ENCODE assay signal across 19 cellular contexts in genomic region chr3:25430942-25431570, GRCh38. TPM values are rescaled to one million over a fixed set of nuclear protein-coding genes. Genes with fewer than 3 reads are reported as not detected.
DNase-seq lines count a peak whose midpoint lies in the region; ATAC-seq and TF ChIP-seq lines count a peak whose summit lies in the region.
"Had no signal": no experiment of that assay in that cellular context is flagged by ENCODE, and none has a peak within 500 bp of the region (broad histone marks: within the 10 kb centered on the region; RNA-seq: fewer than 3 reads in every experiment).

No MANE protein-coding gene starts in this region.

- TF ChIP-seq POLR2A in suprapubic skin (IDR thresholded peaks at IDR 0.05): no peak

- H3K9me3 ChIP-seq in SJSA1 (replicated peaks): no peaks in the 10 kb centered on the region
- H3K9me3 ChIP-seq in ectodermal cell (ENCODE audit: control insufficient read depth, low read length): no peaks in the 10 kb centered on the region
- no peaks in the 10 kb centered on the region for H3K9me3 ChIP-seq in suprapubic skin

- peak overlapping the region; percentile 100 for H3K27ac Mint-ChIP-seq in mesothelial cell of epicardium
- H3K27ac Mint-ChIP-seq: CD4-positive, CD25-positive, alpha-beta regulatory T cell; stimulated activated effector memory CD8-positive, alpha-beta T cell treated with anti-CD3 and anti-CD28 coated beads, Interleukin-12 subunit alpha, Interleukin-12 subunit beta, amount 100 ng/mL, for 72 hours had no signal

- H3K9me3 Mint-ChIP-seq in mesothelial cell of epicardium: no peaks in the 10 kb centered on the region
- H3K9me3 Mint-ChIP-seq: stimulated activated effector memory CD8-positive, alpha-beta T cell treated with anti-CD3 and anti-CD28 coated beads, Interleukin-12 subunit alpha, Interleukin-12 subunit beta, amount 100 ng/mL, for 72 hours had no signal

- H3K27ac ChIP-seq in SJSA1 (peak overlapping the region; percentile 84), ectodermal cell (ENCODE audit: insufficient read depth, low read depth, low read length, poor library complexity, severe bottlenecking) (no peak overlapping the region), suprapubic skin (no peak overlapping the region)
- H3K27ac ChIP-seq: RWPE1 had no signal

- H3K4me3 ChIP-seq in SJSA1: peak overlapping the region; percentile 49
- H3K4me3 ChIP-seq in ectodermal cell (ENCODE audit: insufficient read depth, low read depth, low read length): peak overlapping the region; percentile 52
- H3K4me3 ChIP-seq in suprapubic skin: peak overlapping the region; percentile 56
- H3K4me3 ChIP-seq: lung had no signal

- 71 to 82% methylated on average over 3 of the region's 4 CpGs for WGBS in ectodermal cell, 2 experiments
- 54% methylated on average over 4 of the region's 4 CpGs for WGBS in suprapubic skin

- ATAC-seq in HG03139 (IDR thresholded peaks at IDR 0.05; ENCODE audit: unreplicated experiment): no peak
- ATAC-seq: stimulated activated effector memory CD8-positive, alpha-beta T cell treated with anti-CD3 and anti-CD28 coated beads, Interleukin-12 subunit alpha, Interleukin-12 subunit beta, amount 100 ng/mL, for 72 hours had no signal

- peaks cover 55% of the 10 kb centered on the region for H3K4me1 Mint-ChIP-seq in mesothelial cell of epicardium
- H3K4me1 Mint-ChIP-seq: stimulated activated effector memory CD8-positive, alpha-beta T cell treated with anti-CD3 and anti-CD28 coated beads, Interleukin-12 subunit alpha, Interleukin-12 subunit beta, amount 100 ng/mL, for 72 hours had no signal

- H3K27me3 ChIP-seq in SJSA1 (replicated peaks): no peaks in the 10 kb centered on the region
- no peaks in the 10 kb centered on the region for H3K27me3 ChIP-seq in ectodermal cell (ENCODE audit: control insufficient read depth, insufficient read depth, low read length, poor library complexity, severe bottlenecking)
- H3K27me3 ChIP-seq in suprapubic skin: no peaks in the 10 kb centered on the region

- H3K4me3 Mint-ChIP-seq in mesothelial cell of epicardium: peak overlapping the region; percentile 100
- H3K4me3 Mint-ChIP-seq: stimulated activated effector memory CD8-positive, alpha-beta T cell treated with anti-CD3 and anti-CD28 coated beads, Interleukin-12 subunit alpha, Interleukin-12 subunit beta, amount 100 ng/mL, for 72 hours had no signal

- TF ChIP-seq CTCF in mesothelial cell of epicardium (IDR thresholded peaks at IDR 0.05; ENCODE audit: unreplicated experiment) (no peak), suprapubic skin (IDR thresholded peaks at IDR 0.05) (no peak)

- TF ChIP-seq EP300 in suprapubic skin (IDR thresholded peaks at IDR 0.05): no peak

- no peaks in the 10 kb centered on the region for H3K36me3 Mint-ChIP-seq in mesothelial cell of epicardium
- H3K36me3 Mint-ChIP-seq: CD4-positive, CD25-positive, alpha-beta regulatory T cell; stimulated activated effector memory CD8-positive, alpha-beta T cell treated with anti-CD3 and anti-CD28 coated beads, Interleukin-12 subunit alpha, Interleukin-12 subunit beta, amount 100 ng/mL, for 72 hours had no signal

- H3K36me3 ChIP-seq in SJSA1: no peaks in the 10 kb centered on the region
- no peaks in the 10 kb centered on the region for H3K36me3 ChIP-seq in ectodermal cell (ENCODE audit: control insufficient read depth, insufficient read depth, low read length)
- H3K36me3 ChIP-seq in suprapubic skin: no peaks in the 10 kb centered on the region

- H3K27me3 Mint-ChIP-seq in mesothelial cell of epicardium (ENCODE audit: low read depth): no peaks in the 10 kb centered on the region

- peaks cover 26% of the 10 kb centered on the region for H3K4me1 ChIP-seq in SJSA1 (replicated peaks)
- H3K4me1 ChIP-seq in ectodermal cell (ENCODE audit: control insufficient read depth, insufficient read depth, low read length): peaks cover 32% of the 10 kb centered on the region
- peaks cover 12% of the 10 kb centered on the region for H3K4me1 ChIP-seq in suprapubic skin

- peak in 1 of 2 experiments; percentile 63 for DNase-seq in SJSA1 (ENCODE audit: low read depth in 1 of 2, low spot score in 2 of 2)
- no peak for DNase-seq in mesothelial cell of epicardium (ENCODE audit: low spot score in 2 of 2, unreplicated experiment in 2 of 2)
- no peak for DNase-seq in suprapubic skin (ENCODE audit: low spot score in 2 of 2)
- no peak for DNase-seq in islet precursor cell
- DNase-seq in stimulated activated naive CD4-positive, alpha-beta T cell treated with Interleukin-2 at 50 U/mL for 16 hours (lab: John Stamatoyannopoulos, UW): no peak
- no peak for DNase-seq in NCI-H82 (lab: John Stamatoyannopoulos, UW)
- DNase-seq: amniotic stem cell; CD4-positive, CD25-positive, alpha-beta regulatory T cell; effector CD8-positive, alpha-beta T cell; KG1; NCI-H1436 treated with DMSO at 0.1 percent for 48 hours; NCI-H524 treated with DMSO at 0.1 percent for 48 hours; occipital lobe had no signal

RNA-seq across cellular contexts. Expression of gene RARB, which starts 3.0 kb away (rescaled TPM):
- 11.7 and 17.9 TPM in 2 replicates for total RNA-seq in SJSA1 (2014; rRNA removed; shearing (Covaris generic))
- 8.5 TPM for polyA plus RNA-seq in ectodermal cell (2013, experiment 1 of 4)
- polyA plus RNA-seq in ectodermal cell (2013, experiment 2 of 4): 3.7 TPM
- polyA plus RNA-seq in ectodermal cell (2013, experiment 3 of 4): 9.7 TPM
- 7.7 TPM for polyA plus RNA-seq in ectodermal cell (2013, experiment 4 of 4)
- total RNA-seq in mesothelial cell of epicardium (106 to 117 TPM (median 117 TPM) in 3 replicates), suprapubic skin (1 to 10 TPM; 1.3 to 3.9 (median 1.5) TPM)
- total RNA-seq: CD4-positive, CD25-positive, alpha-beta regulatory T cell; T-helper 2 cell treated with Interferon-gamma antibody and Interleukin-4, amounts not matched to agents 100 ng/mL and 5 ng/mL, for 36 hours had no signal
